In genomic region chr1:107604823-107605222, GRCh38 we compare ENCODE assay signal across 24 cellular contexts.
"Had no signal": no experiment of that assay in that cellular context is flagged by ENCODE, and none has a peak within 500 bp of the region (broad histone marks: within the 10 kb centered on the region; RNA-seq: fewer than 3 reads in every experiment).

No MANE protein-coding gene starts in this region.

- H3K4me3 ChIP-seq: heart right ventricle, hepatocyte, left lung, lower lobe of right lung, ovary, right atrium auricular region, right lobe of liver, smooth muscle cell, suprapubic skin, thoracic aorta, tibial artery, upper lobe of right lung had no signal

- H2AFZ ChIP-seq: hepatocyte had no signal

- DNase-seq: heart right ventricle; left colon; left lung; lower lobe of right lung; mammary epithelial cell; mesenchymal stem cell; naive thymus-derived CD8-positive, alpha-beta T cell; ovary; right lobe of liver; stimulated activated CD4-positive, alpha-beta T cell treated with anti-CD3 and anti-CD28 coated beads, Interleukin-1b, Interleukin-23, amount 100 ng/mL, for 48 hours; stimulated activated CD4-positive, alpha-beta T cell treated with anti-CD3 and anti-CD28 coated beads, Interleukin-2, amount 100 ng/mL, for 48 hours; stimulated activated CD4-positive, alpha-beta T cell treated with anti-CD3 and anti-CD28 coated beads, Interleukin-4, amount 100 ng/mL, for 4 hours; stimulated activated CD8-positive, alpha-beta memory T cell treated with anti-CD3 and anti-CD28 coated beads, Interleukin-4, amount 100 ng/mL, for 48 hours; stimulated activated naive CD4-positive, alpha-beta T cell treated with Interleukin-2 at 50 U/mL for 16 hours; tibial artery; trophoblast cell; upper lobe of right lung had no signal

- H3K36me3 ChIP-seq: lower lobe of right lung, ovary, right atrium auricular region, right lobe of liver, thoracic aorta, tibial artery, upper lobe of right lung had no signal

- H3K4me3 Mint-ChIP-seq: naive thymus-derived CD8-positive, alpha-beta T cell; stimulated activated memory B cell treated with anti-CD40 and anti-IgM and Interleukin-4, amounts not matched to agents 10 μg/mL and 1 μg/mL and 100 μg/mL, for 72 hours had no signal

- H3K27ac Mint-ChIP-seq: naive thymus-derived CD8-positive, alpha-beta T cell; progenitor cell of endocrine pancreas; stimulated activated memory B cell treated with anti-CD40 and anti-IgM and Interleukin-4, amounts not matched to agents 10 μg/mL and 1 μg/mL and 100 μg/mL, for 72 hours had no signal

- H3K4me2 ChIP-seq: hepatocyte, smooth muscle cell had no signal

- H3K27me3 ChIP-seq: heart right ventricle, hepatocyte, left lung, ovary, right atrium auricular region, right lobe of liver, suprapubic skin, tibial artery, upper lobe of right lung had no signal

- H3K4me1 Mint-ChIP-seq: stimulated activated memory B cell treated with anti-CD40 and anti-IgM and Interleukin-4, amounts not matched to agents 10 μg/mL and 1 μg/mL and 100 μg/mL, for 72 hours had no signal

- H3K4me1 ChIP-seq: heart right ventricle, left lung, lower lobe of right lung, right atrium auricular region, right lobe of liver, suprapubic skin, tibial artery, upper lobe of right lung had no signal

- H3K79me2 ChIP-seq: hepatocyte had no signal

- H3K27me3 Mint-ChIP-seq: naive thymus-derived CD8-positive, alpha-beta T cell; progenitor cell of endocrine pancreas; stimulated activated memory B cell treated with anti-CD40 and anti-IgM and Interleukin-4, amounts not matched to agents 10 μg/mL and 1 μg/mL and 100 μg/mL, for 72 hours had no signal

- ATAC-seq: heart right ventricle; left colon; left lung; lower lobe of right lung; naive thymus-derived CD8-positive, alpha-beta T cell; right lobe of liver; stimulated activated memory B cell treated with anti-CD40 and anti-IgM and Interleukin-4, amounts not matched to agents 10 μg/mL and 1 μg/mL and 100 μg/mL, for 72 hours; upper lobe of right lung had no signal

- H3K9me3 ChIP-seq: ovary, right atrium auricular region, right lobe of liver, suprapubic skin, thoracic aorta, tibial artery, upper lobe of right lung had no signal
